In the genomic region with DNA sequence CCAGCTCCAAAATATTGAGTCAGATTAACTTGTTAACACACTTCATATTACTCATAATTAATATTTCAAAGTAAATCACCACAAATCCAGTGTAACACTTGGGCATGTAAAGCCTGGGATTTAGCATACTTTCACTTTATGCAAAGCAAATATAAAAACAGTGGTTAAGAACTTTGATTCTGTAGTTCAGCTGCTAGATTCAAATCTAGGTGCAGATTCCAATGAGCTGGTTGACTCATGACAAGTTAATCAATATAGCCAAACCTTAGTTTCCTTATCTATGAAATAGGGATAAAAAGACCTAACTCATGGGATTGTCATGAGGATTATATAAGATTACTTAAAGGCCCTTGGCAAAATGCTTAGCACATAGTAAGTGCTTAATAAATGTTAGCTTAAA, we compare ENCODE assay signal across 21 cellular contexts. TPM values are rescaled to one million over a fixed set of nuclear protein-coding genes. Genes with fewer than 3 reads are reported as not detected.
"Had no signal": no experiment of that assay in that cellular context is flagged by ENCODE, and none has a peak within 500 bp of the region (broad histone marks: within the 10 kb centered on the region; RNA-seq: fewer than 3 reads in every experiment).

No MANE protein-coding gene starts in this region.

- H3K9me3 ChIP-seq: transverse colon, upper lobe of right lung, vagina had no signal

- H3K4me3 ChIP-seq: heart left ventricle, hepatocyte, neural progenitor cell, transverse colon, upper lobe of right lung, vagina had no signal

- H3K9me3 Mint-ChIP-seq: nephron; neural progenitor cell; stimulated activated naive B cell treated with anti-CD40 and anti-IgM and Interleukin-4, amounts not matched to agents 10 μg/mL and 1 μg/mL and 100 μg/mL, for 72 hours had no signal

- DNase-seq: cerebellar nuclear complex; cortex of kidney; effector memory CD8-positive, alpha-beta T cell; heart left ventricle; kidney; mesendoderm; midbrain; naive thymus-derived CD4-positive, alpha-beta T cell; stimulated activated CD4-positive, alpha-beta T cell treated with anti-CD3 and anti-CD28 coated beads, Interleukin-15, amount 100 ng/mL, for 24 hours; stimulated activated CD4-positive, alpha-beta T cell treated with anti-CD3 and anti-CD28 coated beads, Interleukin-2, amount 100 ng/mL, for 48 hours; stimulated activated naive B cell treated with anti-CD40 and anti-IgM and Interleukin-4, amounts not matched to agents 10 μg/mL and 1 μg/mL and 100 μg/mL, for 72 hours; transverse colon; upper lobe of right lung had no signal

- H3K27ac ChIP-seq: hepatocyte, neural progenitor cell, parathyroid adenoma, transverse colon, upper lobe of right lung, vagina had no signal

- H3K9ac ChIP-seq: neural progenitor cell, parathyroid adenoma had no signal

- H3K27ac Mint-ChIP-seq: effector memory CD8-positive, alpha-beta T cell; naive thymus-derived CD4-positive, alpha-beta T cell; nephron; neural progenitor cell; stimulated activated naive B cell treated with anti-CD40 and anti-IgM and Interleukin-4, amounts not matched to agents 10 μg/mL and 1 μg/mL and 100 μg/mL, for 72 hours; stimulated activated naive CD8-positive, alpha-beta T cell treated with anti-CD3 and anti-CD28 coated beads, Interleukin-15, Interleukin-2, amounts not matched to agents 100 ng/mL and 50 ng/mL, for 24 hours had no signal

- H3K36me3 Mint-ChIP-seq: naive thymus-derived CD4-positive, alpha-beta T cell; neural progenitor cell had no signal

- ATAC-seq: effector memory CD8-positive, alpha-beta T cell; heart left ventricle; naive thymus-derived CD4-positive, alpha-beta T cell; sciatic nerve; stimulated activated naive B cell treated with anti-CD40 and anti-IgM and Interleukin-4, amounts not matched to agents 10 μg/mL and 1 μg/mL and 100 μg/mL, for 72 hours; upper lobe of right lung had no signal

- H3K4me1 Mint-ChIP-seq: naive thymus-derived CD4-positive, alpha-beta T cell had no signal

- H3K27me3 ChIP-seq: heart left ventricle, hepatocyte, neural progenitor cell, transverse colon, upper lobe of right lung, vagina had no signal

- H3K4me1 ChIP-seq: upper lobe of right lung, vagina had no signal

- H3K4me3 Mint-ChIP-seq: effector memory CD8-positive, alpha-beta T cell; naive thymus-derived CD4-positive, alpha-beta T cell; nephron; neural progenitor cell; stimulated activated naive B cell treated with anti-CD40 and anti-IgM and Interleukin-4, amounts not matched to agents 10 μg/mL and 1 μg/mL and 100 μg/mL, for 72 hours; stimulated activated naive CD8-positive, alpha-beta T cell treated with anti-CD3 and anti-CD28 coated beads, Interleukin-15, Interleukin-2, amounts not matched to agents 100 ng/mL and 50 ng/mL, for 24 hours had no signal

- H3K27me3 Mint-ChIP-seq: effector memory CD8-positive, alpha-beta T cell; naive thymus-derived CD4-positive, alpha-beta T cell; progenitor cell of endocrine pancreas; stimulated activated naive B cell treated with anti-CD40 and anti-IgM and Interleukin-4, amounts not matched to agents 10 μg/mL and 1 μg/mL and 100 μg/mL, for 72 hours; stimulated activated naive CD8-positive, alpha-beta T cell treated with anti-CD3 and anti-CD28 coated beads, Interleukin-15, Interleukin-2, amounts not matched to agents 100 ng/mL and 50 ng/mL, for 24 hours had no signal

- H3K36me3 ChIP-seq: heart left ventricle, neural progenitor cell, transverse colon, upper lobe of right lung, vagina had no signal

RNA-seq across cellular contexts. Expression of gene ARHGAP42, which starts 45.9 kb away (rescaled TPM):
- polyA plus RNA-seq: naive thymus-derived CD4-positive, alpha-beta T cell had no signal
